ENCODE assay signal across 8 cellular contexts in the genomic region with DNA sequence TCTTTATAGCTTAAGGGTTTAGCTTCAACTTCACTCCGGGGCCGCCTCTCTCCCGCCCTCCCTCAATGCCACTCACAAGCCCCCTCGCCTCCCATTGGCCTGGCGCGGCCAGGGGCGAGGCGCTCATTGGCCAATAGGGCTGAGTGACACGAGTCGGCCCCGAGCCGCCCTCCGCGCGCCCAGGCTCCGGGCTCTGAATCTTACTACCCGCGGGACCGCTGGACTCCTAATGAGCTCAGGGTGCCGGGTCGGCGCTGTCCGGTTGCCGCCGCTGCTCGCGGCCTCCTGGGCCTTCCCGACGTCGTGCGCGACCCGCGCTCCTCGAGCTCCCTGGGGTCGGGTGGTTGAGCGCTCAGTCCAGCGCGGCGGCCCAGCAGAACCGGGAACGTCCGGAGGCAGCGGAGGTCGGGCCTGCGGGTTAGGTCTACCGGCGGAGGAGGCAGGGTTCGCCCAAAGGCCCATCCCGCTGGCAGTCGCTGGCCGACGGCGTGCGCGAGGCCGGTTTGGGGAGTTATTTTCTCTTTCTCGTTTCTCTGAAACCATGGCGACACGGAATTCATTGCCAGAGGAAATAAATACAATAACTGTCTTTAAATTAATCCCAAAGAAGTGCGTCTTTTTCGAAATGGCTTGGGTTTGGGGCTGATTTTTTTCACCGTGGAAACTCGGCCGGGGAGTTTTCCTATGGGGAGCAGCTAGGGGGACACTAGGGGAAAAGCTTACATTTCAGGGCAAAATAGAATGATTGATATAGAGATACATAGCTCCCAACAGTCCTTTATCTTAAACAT. TPM values are rescaled to one million over a fixed set of nuclear protein-coding genes. Genes with fewer than 3 reads are reported as not detected.
DNase-seq lines count a peak whose midpoint lies in the region; ATAC-seq and TF ChIP-seq lines count a peak whose summit lies in the region.

A gene with protein sequence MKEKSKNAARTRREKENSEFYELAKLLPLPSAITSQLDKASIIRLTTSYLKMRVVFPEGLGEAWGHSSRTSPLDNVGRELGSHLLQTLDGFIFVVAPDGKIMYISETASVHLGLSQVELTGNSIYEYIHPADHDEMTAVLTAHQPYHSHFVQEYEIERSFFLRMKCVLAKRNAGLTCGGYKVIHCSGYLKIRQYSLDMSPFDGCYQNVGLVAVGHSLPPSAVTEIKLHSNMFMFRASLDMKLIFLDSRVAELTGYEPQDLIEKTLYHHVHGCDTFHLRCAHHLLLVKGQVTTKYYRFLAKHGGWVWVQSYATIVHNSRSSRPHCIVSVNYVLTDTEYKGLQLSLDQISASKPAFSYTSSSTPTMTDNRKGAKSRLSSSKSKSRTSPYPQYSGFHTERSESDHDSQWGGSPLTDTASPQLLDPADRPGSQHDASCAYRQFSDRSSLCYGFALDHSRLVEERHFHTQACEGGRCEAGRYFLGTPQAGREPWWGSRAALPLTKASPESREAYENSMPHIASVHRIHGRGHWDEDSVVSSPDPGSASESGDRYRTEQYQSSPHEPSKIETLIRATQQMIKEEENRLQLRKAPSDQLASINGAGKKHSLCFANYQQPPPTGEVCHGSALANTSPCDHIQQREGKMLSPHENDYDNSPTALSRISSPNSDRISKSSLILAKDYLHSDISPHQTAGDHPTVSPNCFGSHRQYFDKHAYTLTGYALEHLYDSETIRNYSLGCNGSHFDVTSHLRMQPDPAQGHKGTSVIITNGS (minus strand): TSS at position 12 of the 791 bp plus-strand sequence. CDS start 1,453 bp downstream, outside the sequence.

- DNase-seq in D341Med (ENCODE audit: low spot score) (peak; percentile 76), NCI-H128 (lab: John Stamatoyannopoulos, UW; ENCODE audit: unreplicated experiment) (peak; percentile 56), cardiac fibroblast (ENCODE audit: low read depth in 2 of 2) (peak; percentile 69 to 78), left lung (peak in 1 of 2 donors; percentile 77), upper lobe of right lung (no peak), kidney glomerular epithelial cell (lab: John Stamatoyannopoulos, UW) (no peak)

- H3K4me1 ChIP-seq in left lung (peaks cover 0 to 11% of the 10 kb centered on the region in 2 donors), upper lobe of right lung (peaks cover 6% of the 10 kb centered on the region)

- TF ChIP-seq CTCF in cardiac fibroblast (IDR thresholded peaks at IDR 0.05; ENCODE audit: low read depth, low read length) = no peak
- no peak for TF ChIP-seq CTCF in left lung (IDR thresholded peaks at IDR 0.05)
- no peak for TF ChIP-seq CTCF in upper lobe of right lung (IDR thresholded peaks at IDR 0.05)

- ATAC-seq in GM21515 (IDR thresholded peaks at IDR 0.05; ENCODE audit: unreplicated experiment) (peak; percentile 63), left lung (peak; percentile 76), upper lobe of right lung (peak; percentile 57), HG03520 (IDR thresholded peaks at IDR 0.05; ENCODE audit: unreplicated experiment) (no peak)

- no peaks in the 10 kb centered on the region for H3K36me3 ChIP-seq in left lung
- no peaks in the 10 kb centered on the region for H3K36me3 ChIP-seq in upper lobe of right lung

- intact Hi-C loops in left lung (cut with DNase I) = no loop called here
- intact Hi-C loops in upper lobe of right lung (cut with DNase I) = no loop called here

- peaks cover 100% of the 10 kb centered on the region in 2 donors for H3K27me3 ChIP-seq in left lung
- H3K27me3 ChIP-seq in upper lobe of right lung = peaks cover 100% of the 10 kb centered on the region

- no peaks in the 10 kb centered on the region for H3K9me3 ChIP-seq in left lung
- no peaks in the 10 kb centered on the region for H3K9me3 ChIP-seq in upper lobe of right lung

- peak within 1 kb of the TSS; percentile 24 to 39 for H3K4me3 ChIP-seq in cardiac fibroblast (replicated peaks in 1 of 2; ENCODE audit: low read depth in 2 of 2, low read length in 2 of 2)
- H3K4me3 ChIP-seq in left lung = peak within 1 kb of the TSS in 1 of 2 donors; percentile 11
- no peak within 1 kb of the TSS for H3K4me3 ChIP-seq in upper lobe of right lung

- no peak within 1 kb of the TSS for H3K27ac ChIP-seq in left lung
- no peak within 1 kb of the TSS for H3K27ac ChIP-seq in upper lobe of right lung

RNA-seq across cellular contexts. Expression of the gene that starts here (rescaled TPM):
- total RNA-seq in left lung = not detected
- not detected for total RNA-seq in upper lobe of right lung

Comparison
In these comparisons a context has a peak if more than half of its experiments do, and no peak if none do; other contexts are left out.
1. Peak in ATAC-seq in left lung; RNA of the gene not detected or under 1 TPM.
2. Peak in ATAC-seq in upper lobe of right lung; RNA of the gene not detected or under 1 TPM.
3. DNase-seq: peak in D341Med (single experiment), NCI-H128 (single experiment) and cardiac fibroblast (2 of 2); none in upper lobe of right lung (single experiment) and kidney glomerular epithelial cell (single experiment).